In the genomic region with DNA sequence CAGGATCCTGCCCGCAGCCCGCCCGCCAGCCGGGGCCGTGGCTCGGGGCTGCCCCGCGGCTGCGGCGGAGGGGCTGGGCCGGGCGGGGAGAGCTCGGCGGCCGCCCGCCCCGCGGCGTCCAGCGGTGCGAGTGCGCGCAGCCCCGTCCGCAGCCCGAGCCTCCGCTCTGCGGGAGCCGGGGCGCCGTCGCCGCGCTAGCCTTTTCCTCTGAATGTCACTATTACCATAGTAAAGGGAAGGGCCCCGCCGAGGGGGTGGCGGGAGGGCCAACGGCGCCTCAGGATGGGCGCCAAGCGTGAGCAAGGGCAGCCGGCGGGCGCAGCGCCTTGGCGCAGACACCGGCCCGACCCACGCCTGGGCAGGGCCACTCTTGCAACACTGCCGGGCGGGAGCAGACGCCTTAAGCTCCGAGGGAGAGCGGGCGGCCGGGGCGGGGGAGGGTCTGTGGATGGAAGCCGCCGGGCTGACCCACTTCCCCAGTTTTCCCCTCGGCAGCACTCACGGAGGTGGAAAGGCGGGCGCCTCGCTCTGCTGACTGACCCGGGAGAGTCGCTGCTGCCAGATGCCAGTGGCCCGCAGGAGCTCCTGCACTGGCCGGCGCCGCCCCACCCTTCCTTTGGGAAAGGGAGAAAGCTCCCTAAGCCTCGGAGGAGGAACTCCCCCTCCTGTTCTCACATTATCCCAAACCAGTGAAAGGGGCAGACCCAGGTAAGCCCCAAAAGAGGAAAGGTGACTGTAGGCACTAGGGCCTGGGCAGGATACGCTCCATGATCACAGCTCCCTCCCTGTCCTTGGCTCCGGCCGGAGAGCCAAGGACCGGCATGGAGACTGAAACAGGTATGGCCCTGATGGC, we compare ENCODE assay signal across 8 cellular contexts.
DNase-seq lines count a peak whose midpoint lies in the region; ATAC-seq, FAIRE-seq and TF ChIP-seq lines count a peak whose summit lies in the region.

No MANE protein-coding gene starts in this region.

- H3K4me2 ChIP-seq in H1 (ENCODE audit: insufficient read depth in 1 of 2, low read depth in 2 of 2, low read length in 2 of 2): peak overlapping the region; percentile 80 to 97

- H2BK120ac ChIP-seq in H1 (replicated peaks; ENCODE audit: low read depth, low read length): peak overlapping the region; percentile 92

- H3K23ac ChIP-seq in H1 (ENCODE audit: insufficient read length): no peak overlapping the region

- no peaks in the 10 kb centered on the region for H3K36me3 ChIP-seq in HUES6 (ENCODE audit: control insufficient read depth, insufficient read depth, low read length)
- H3K36me3 ChIP-seq in SJSA1: no peaks in the 10 kb centered on the region
- no peaks in the 10 kb centered on the region; a peak in 1 of 8 replicates for H3K36me3 ChIP-seq in H1 (ENCODE audit: control insufficient read depth in 2 of 4, insufficient read depth in 4 of 4, low read length in 3 of 4)
- no peaks in the 10 kb centered on the region for H3K36me3 ChIP-seq in thoracic aorta

- no peak for TF ChIP-seq EP300 in H1 (IDR thresholded peaks at IDR 0.05; ENCODE audit: borderline replicate concordance in 1 of 2, low read depth in 2 of 2, low read length in 2 of 2)

- H3K27me3 ChIP-seq in HUES6 (ENCODE audit: control insufficient read depth, insufficient read depth, low read length): peaks cover 56% of the 10 kb centered on the region
- peaks cover 34% of the 10 kb centered on the region for H3K27me3 ChIP-seq in SJSA1 (replicated peaks)
- peaks cover 10 to 27% (median 18%) of the 10 kb centered on the region in 4 experiments for H3K27me3 ChIP-seq in H1 (replicated peaks in 1 of 4; ENCODE audit: control insufficient read depth in 3 of 4, extremely low read depth in 1 of 4, insufficient read depth in 3 of 4, low read length in 3 of 4)
- H3K27me3 ChIP-seq in thoracic aorta (replicated peaks; ENCODE audit: insufficient read depth): no peaks in the 10 kb centered on the region

- H3K9ac ChIP-seq in HUES6 (ENCODE audit: low read length): peak overlapping the region; percentile 60
- no peak overlapping the region for H3K9ac ChIP-seq in H1 (replicated peaks in 1 of 4; ENCODE audit: extremely low read depth in 1 of 4, low read depth in 3 of 4, low read length in 3 of 4)

- POLR2A ChIA-PET in H1 (lab: Charles Lee; ENCODE audit: partially characterized antibody): interaction anchor here (1.0 kb wide), 1 partner anchor 10 kb away, joined by 5 read pairs; no protein-coding TSS in a partner anchor

- H3K27ac ChIP-seq in HUES6 (ENCODE audit: low read depth, low read length) (no peak overlapping the region), SJSA1 (no peak overlapping the region), H1 (ENCODE audit: low read depth, low read length) (no peak overlapping the region), thoracic aorta (no peak overlapping the region)

- ATAC-seq in memory B cell (ENCODE audit: low read depth) (peak; percentile 21), thoracic aorta (ENCODE audit: insufficient number of reproducible peaks, low FRiP score, low read depth) (no peak), GM21528 (IDR thresholded peaks at IDR 0.05; ENCODE audit: low FRiP score, unreplicated experiment) (no peak), GM21447 (IDR thresholded peaks at IDR 0.05; ENCODE audit: unreplicated experiment) (no peak)

- DNase-seq in CD1c-positive myeloid dendritic cell (ENCODE audit: extremely low spot score): peak; percentile 84
- peak; percentile 10 to 47 for DNase-seq in SJSA1 (ENCODE audit: low read depth in 1 of 2, low spot score in 2 of 2)
- peak; percentile 41 to 84 for DNase-seq in H1 (ENCODE audit: low read depth in 1 of 2, low spot score in 2 of 2)
- DNase-seq in memory B cell (ENCODE audit: low spot score in 2 of 2): no peak
- DNase-seq in thoracic aorta (ENCODE audit: low spot score): no peak

- no peaks in the 10 kb centered on the region for H3K4me1 Mint-ChIP-seq in memory B cell

- H3K18ac ChIP-seq in H1 (ENCODE audit: extremely low read depth, low read length): peak overlapping the region; percentile 38; the same call in 1 of the 2 replicates

- CTCF ChIA-PET in H1 (lab: Charles Lee; ENCODE audit: partially characterized antibody): interaction anchor here (0.7 to 2.3 kb wide), 4 partner anchors 9 to 644 kb away, joined by 3 to 9 read pairs (median 4); no protein-coding TSS in a partner anchor

- H3K4me3 ChIP-seq in HUES6 (ENCODE audit: low read depth, low read length) (peak overlapping the region; percentile 92), SJSA1 (no peak overlapping the region), H1 (ENCODE audit: extremely low read depth in 1 of 4, insufficient read depth in 2 of 4, low read depth in 3 of 4, low read length in 4 of 4) (peak overlapping the region; percentile 42 to 85 (median 60)), thoracic aorta (peak overlapping the region; percentile 75)

- H3K4me3 Mint-ChIP-seq in memory B cell: peak overlapping the region; percentile 3

- peak overlapping the region; percentile 36; the same call in 1 of the 2 replicates for H2AFZ ChIP-seq in H1 (ENCODE audit: low read length)

- no peak overlapping the region for H3K4ac ChIP-seq in H1 (replicated peaks; ENCODE audit: insufficient read length, low read depth, low read length)

- peaks cover 13% of the 10 kb centered on the region for H3K4me1 ChIP-seq in HUES6 (ENCODE audit: control insufficient read depth, insufficient read depth, low read length)
- H3K4me1 ChIP-seq in SJSA1 (replicated peaks): no peaks in the 10 kb centered on the region
- peaks cover 0 to 12% (median 9%) of the 10 kb centered on the region in 4 experiments; a peak in 5 of 7 replicates for H3K4me1 ChIP-seq in H1 (replicated peaks in 1 of 4; ENCODE audit: control insufficient read depth in 3 of 4, insufficient read depth in 4 of 4, low read length in 3 of 4)
- H3K4me1 ChIP-seq in thoracic aorta (ENCODE audit: control insufficient read depth in 1 of 2, low read depth in 2 of 2): peaks cover 0 to 12% of the 10 kb centered on the region in 2 donors

- peaks cover 14% of the 10 kb centered on the region for H3K27me3 Mint-ChIP-seq in memory B cell

- peak overlapping the region; percentile 34 for H4K91ac ChIP-seq in H1 (replicated peaks; ENCODE audit: insufficient read length, low read length)

- H2BK12ac ChIP-seq in H1 (ENCODE audit: low read depth, low read length): no peak overlapping the region

- H3K27ac Mint-ChIP-seq in memory B cell: no peak overlapping the region

- no peak overlapping the region for H2AK5ac ChIP-seq in H1 (ENCODE audit: low read depth, low read length)

- no peaks in the 10 kb centered on the region for H3K79me1 ChIP-seq in H1 (ENCODE audit: low read depth, low read length)

- H3K14ac ChIP-seq in H1 (ENCODE audit: insufficient read length): no peak overlapping the region

- H3K9me3 ChIP-seq in HUES6 (ENCODE audit: control insufficient read depth, insufficient read depth, low read depth, low read length) (no peaks in the 10 kb centered on the region), SJSA1 (replicated peaks) (no peaks in the 10 kb centered on the region), H1 (ENCODE audit: insufficient read depth in 2 of 2, low read depth in 1 of 2, low read length in 1 of 2) (no peaks in the 10 kb centered on the region), thoracic aorta (no peaks in the 10 kb centered on the region)

- peaks cover 12% of the 10 kb centered on the region for H3K23me2 ChIP-seq in H1 (ENCODE audit: low read depth, low read length)

- no peak overlapping the region for H2BK20ac ChIP-seq in H1 (ENCODE audit: low read length)

- WGBS in H1 (ENCODE audit: extremely low coverage in 1 of 2, insufficient coverage in 1 of 2, insufficient read length in 1 of 2, insufficient replicate concordance in 2 of 2, low coverage in 1 of 2, low lambda C conversion rate in 2 of 2, missing lambda C conversion rate in 1 of 2), 2 experiments: 2% methylated on average over 32 of the region's 75 CpGs; no CpG with 5 or more reads in 1 of the 2 experiments

- H2BK15ac ChIP-seq in H1 (ENCODE audit: low read length): no peak overlapping the region

- H2BK5ac ChIP-seq in H1 (ENCODE audit: low read depth, low read length): peak overlapping the region; percentile 57; the same call in 1 of the 2 replicates

- no peak for TF ChIP-seq RAD21 in H1 (IDR thresholded peaks at IDR 0.05 in 1 of 2, conservative IDR thresholded peaks at IDR 0.05 in 1 of 2; ENCODE audit: low read depth in 2 of 2, low read length in 2 of 2)

- H3K9me3 Mint-ChIP-seq in memory B cell: no peaks in the 10 kb centered on the region

- TF ChIP-seq CTCF in H1 (IDR thresholded peaks at IDR 0.05; ENCODE audit: control extremely low read depth in 1 of 3, insufficient read depth in 1 of 3, low read depth in 1 of 3, low read length in 3 of 3) (no peak), thoracic aorta (IDR thresholded peaks at IDR 0.05) (no peak)

- H4K8ac ChIP-seq in H1 (ENCODE audit: extremely low read depth, insufficient read depth, low read length): peak overlapping the region; percentile 82

- no peaks in the 10 kb centered on the region; a peak in 1 of 4 replicates for H3K79me2 ChIP-seq in H1 (ENCODE audit: control insufficient read depth in 1 of 2, insufficient read depth in 2 of 2, low read length in 2 of 2)

- H4K20me1 ChIP-seq in H1 (replicated peaks in 1 of 2; ENCODE audit: control insufficient read depth in 1 of 2, insufficient read depth in 2 of 2, low read length in 2 of 2): no peaks in the 10 kb centered on the region

- no peak for FAIRE-seq in H1 (lab: Jason Lieb, UNC)

- H4K5ac ChIP-seq in H1 (ENCODE audit: insufficient read length, low read depth, low read length): peak overlapping the region; percentile 12

- no peaks in the 10 kb centered on the region for H3K36me3 Mint-ChIP-seq in memory B cell

- TF ChIP-seq POLR2A in H1 (IDR thresholded peaks at IDR 0.05; ENCODE audit: control extremely low read depth in 1 of 2, low read depth in 2 of 2, low read length in 2 of 2): 0 out of 3 replicates have a peak, but pooled peaks of 1 of the 2 experiments have one; percentile 37

- H3K56ac ChIP-seq in H1 (replicated peaks; ENCODE audit: insufficient read length, low read depth, low read length): peak overlapping the region; percentile 54

TF ChIP-seq in H1, 55 proteins besides CTCF, POLR2A, EP300 and RAD21 (continues in another document):
- 0 out of 2 replicates have a peak, but pooled peaks have one; percentile 13 for TF ChIP-seq SP1 (IDR thresholded peaks at IDR 0.05; ENCODE audit: low read depth, low read length)
- TF ChIP-seq PHF8 (conservative IDR thresholded peaks at IDR 0.05; ENCODE audit: low read depth, low read length): peak; percentile 48; the same call in 1 of the 2 replicates
- no peak for TF ChIP-seq EZH2 (IDR thresholded peaks at IDR 0.05; ENCODE audit: low read depth, low read length, severe bottlenecking)
- TF ChIP-seq, protein P1, sequence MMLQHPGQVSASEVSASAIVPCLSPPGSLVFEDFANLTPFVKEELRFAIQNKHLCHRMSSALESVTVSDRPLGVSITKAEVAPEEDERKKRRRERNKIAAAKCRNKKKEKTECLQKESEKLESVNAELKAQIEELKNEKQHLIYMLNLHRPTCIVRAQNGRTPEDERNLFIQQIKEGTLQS (IDR thresholded peaks at IDR 0.05; ENCODE audit: insufficient read depth, low read depth, low read length): no peak
- TF ChIP-seq HDAC2 (IDR thresholded peaks at IDR 0.05; ENCODE audit: borderline replicate concordance in 1 of 2, low read depth in 2 of 2, low read length in 2 of 2): no peak; a peak in 1 of 4 replicates
- peak; percentile 63; the same call in 1 of the 2 replicates for TF ChIP-seq TAF1 (IDR thresholded peaks at IDR 0.05; ENCODE audit: low read depth, low read length)
- no peak for TF ChIP-seq SIX5 (IDR thresholded peaks at IDR 0.05; ENCODE audit: low read depth, low read length)

Comparison
In these comparisons a context has a peak if more than half of its experiments do, and no peak if none do; other contexts are left out.
1. DNase-seq: peak in CD1c-positive myeloid dendritic cell (single experiment), SJSA1 (2 of 2) and H1 (2 of 2); none in memory B cell (0 of 2) and thoracic aorta (single experiment).